Comparison of ENCODE assay signal across 10 cellular contexts in the genomic region with DNA sequence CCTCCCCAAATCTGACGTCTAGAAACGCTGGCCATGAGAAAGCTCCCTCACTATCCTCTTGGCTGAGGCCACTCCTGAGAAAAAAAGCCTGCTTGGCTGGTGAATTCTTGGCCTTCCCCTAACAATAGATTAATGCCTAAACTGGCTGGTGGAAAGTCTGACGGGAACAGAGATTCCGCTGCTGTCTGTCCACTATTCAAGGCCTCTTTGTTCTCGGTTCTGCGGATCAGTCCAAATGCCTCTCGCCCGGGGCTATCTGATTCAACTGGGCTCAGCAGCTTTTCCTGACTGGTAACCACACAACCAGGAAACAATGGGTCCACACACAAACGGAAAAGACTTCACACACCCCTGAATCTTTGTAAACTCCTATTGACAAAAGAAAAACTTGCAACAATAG. TPM values are rescaled to one million over a fixed set of nuclear protein-coding genes. Genes with fewer than 3 reads are reported as not detected.
DNase-seq lines count a peak whose midpoint lies in the region; ATAC-seq and TF ChIP-seq lines count a peak whose summit lies in the region.
"Had no signal": no experiment of that assay in that cellular context is flagged by ENCODE, and none has a peak within 500 bp of the region (broad histone marks: within the 10 kb centered on the region; RNA-seq: fewer than 3 reads in every experiment).

No MANE protein-coding gene starts in this region.

- peak; percentile 67 for ATAC-seq in PC-3
- ATAC-seq in lower lobe of right lung, result peak; percentile 15 to 25
- ATAC-seq in GM18858 (IDR thresholded peaks at IDR 0.05; ENCODE audit: unreplicated experiment), result no peak
- ATAC-seq in GM19455 (IDR thresholded peaks at IDR 0.05; ENCODE audit: unreplicated experiment), result no peak

- H3K36me3 ChIP-seq in PC-3 (ENCODE audit: low read depth, low read length), result peaks cover 11% of the 10 kb centered on the region
- no peaks in the 10 kb centered on the region for H3K36me3 ChIP-seq in lower lobe of right lung
- H3K36me3 ChIP-seq in smooth muscle cell (ENCODE audit: low read depth), result no peaks in the 10 kb centered on the region

- 37% methylated on average over 9 of the region's 9 CpGs for WGBS in smooth muscle cell (ENCODE audit: low lambda C conversion rate)

- H2AFZ ChIP-seq in PC-3 (ENCODE audit: low read length) (no peak overlapping the region), smooth muscle cell (ENCODE audit: low read depth) (no peak overlapping the region)
- H2AFZ ChIP-seq: parathyroid adenoma had no signal

- H3K27ac ChIP-seq in PC-3 (ENCODE audit: low read length), result peak overlapping the region; percentile 99
- peak overlapping the region; percentile 36 for H3K27ac ChIP-seq in lower lobe of right lung
- peak overlapping the region; percentile 68 for H3K27ac ChIP-seq in smooth muscle cell (ENCODE audit: low read depth)
- H3K27ac ChIP-seq: parathyroid adenoma had no signal

- H4K20me1 ChIP-seq in PC-3 (ENCODE audit: low read length), result no peaks in the 10 kb centered on the region
- H4K20me1 ChIP-seq in smooth muscle cell (ENCODE audit: low read depth), result peaks cover 99% of the 10 kb centered on the region

- POLR2A ChIA-PET in PC-3 (lab: Charles Lee; ENCODE audit: unreplicated experiment), result interaction anchor here (0.6 to 0.8 kb wide), 2 partner anchors 13 to 14 kb away, joined by 3 to 5 read pairs; no protein-coding TSS in a partner anchor

- intact Hi-C loops in PC-3 (cut with micrococcal nuclease) (loop anchor here (1.0 to 2.0 kb wide), 3 partner anchors 9 to 42 kb away; no protein-coding TSS in a partner anchor), lower lobe of right lung (cut with DNase I) (no loop called here)

- peak overlapping the region; percentile 61 for H3K4me2 ChIP-seq in PC-3 (ENCODE audit: low read length)
- H3K4me2 ChIP-seq in smooth muscle cell, result no peak overlapping the region

- DNase-seq in PC-3 (peak; percentile 97), epidermal melanocyte (ENCODE audit: insufficient read length, low spot score) (peak; percentile 64), lower lobe of right lung (peak; percentile 38), smooth muscle cell (lab: John Stamatoyannopoulos, UW; ENCODE audit: unreplicated experiment) (no peak), T-helper 1 cell (no peak), AML-193 (lab: John Stamatoyannopoulos, UW) (no peak)
- DNase-seq: activated CD4-positive, alpha-beta T cell treated with anti-CD3 and anti-CD28 coated beads for 4 hours had no signal

- H3K79me2 ChIP-seq in PC-3 (ENCODE audit: low read length) (peaks cover 96% of the 10 kb centered on the region), smooth muscle cell (ENCODE audit: low read depth) (peaks cover 88% of the 10 kb centered on the region)
- H3K79me2 ChIP-seq: parathyroid adenoma had no signal

- TF ChIP-seq CTCF in PC-3 (conservative IDR thresholded peaks at IDR 0.05; ENCODE audit: low read depth, low read length) (no peak), lower lobe of right lung (IDR thresholded peaks at IDR 0.05) (no peak), smooth muscle cell (IDR thresholded peaks at IDR 0.05; ENCODE audit: borderline replicate concordance, insufficient read depth, poor library complexity, severe bottlenecking) (no peak)

- BruUV-seq in PC-3 (replicated peaks; lab: Mats Ljungman, UMichigan), result no TSS peak

- H3K9ac ChIP-seq in PC-3 (ENCODE audit: low read length), result peak overlapping the region; percentile 90
- H3K9ac ChIP-seq in smooth muscle cell (ENCODE audit: low read depth), result no peak overlapping the region
- H3K9ac ChIP-seq: parathyroid adenoma had no signal

- H3K27me3 ChIP-seq in PC-3 (ENCODE audit: low read length) (no peaks in the 10 kb centered on the region), lower lobe of right lung (ENCODE audit: low read depth) (no peaks in the 10 kb centered on the region), smooth muscle cell (ENCODE audit: low read depth) (no peaks in the 10 kb centered on the region)

- CTCF ChIA-PET in PC-3 (lab: Charles Lee), result interaction anchor here (0.6 to 1.5 kb wide), 2 partner anchors 34 to 77 kb away, joined by 4 to 5 read pairs; no protein-coding TSS in a partner anchor

- H3F3A ChIP-seq in PC-3 (ENCODE audit: low read length, unreplicated experiment), result peaks cover 6% of the 10 kb centered on the region
- H3F3A ChIP-seq in smooth muscle cell (ENCODE audit: low read depth), result peaks cover 3% of the 10 kb centered on the region

- no peaks in the 10 kb centered on the region for H3K9me3 ChIP-seq in PC-3 (ENCODE audit: low read length)
- H3K9me3 ChIP-seq in lower lobe of right lung, result no peaks in the 10 kb centered on the region
- no peaks in the 10 kb centered on the region for H3K9me3 ChIP-seq in smooth muscle cell (replicated peaks; ENCODE audit: low read depth)

- no peaks in the 10 kb centered on the region for H3K9me2 ChIP-seq in PC-3 (replicated peaks; ENCODE audit: low read length)

- peaks cover 51% of the 10 kb centered on the region for H3K4me1 ChIP-seq in PC-3 (ENCODE audit: insufficient read depth, low read length)
- peaks cover 44% of the 10 kb centered on the region for H3K4me1 ChIP-seq in lower lobe of right lung
- peaks cover 42% of the 10 kb centered on the region for H3K4me1 ChIP-seq in smooth muscle cell (ENCODE audit: low read depth)
- H3K4me1 ChIP-seq: parathyroid adenoma had no signal

- no peak overlapping the region for H3K4me3 ChIP-seq in PC-3 (ENCODE audit: low read length)
- H3K4me3 ChIP-seq in lower lobe of right lung, result no peak overlapping the region
- H3K4me3 ChIP-seq in smooth muscle cell, result no peak overlapping the region

RNA-seq across cellular contexts. Expression of a gene that starts 27.2 kb away (rescaled TPM):
- 125 and 155 TPM in 2 replicates for total RNA-seq in PC-3 (2014; rRNA removed)
- 36.3 TPM for total RNA-seq in lower lobe of right lung
- total RNA-seq in smooth muscle cell, result 328 and 334 TPM in 2 replicates
- polyA plus RNA-seq in smooth muscle cell, result 253 and 333 TPM in 2 replicates

Comparison
In these comparisons a context has a peak if more than half of its experiments do, and no peak if none do; other contexts are left out.
1. ATAC-seq: peak in PC-3 (single experiment) and lower lobe of right lung (2 of 2); none in GM18858 (single experiment) and GM19455 (single experiment).
2. DNase-seq: peak in PC-3 (single experiment), epidermal melanocyte (single experiment) and lower lobe of right lung (single experiment); none in smooth muscle cell (single experiment), T-helper 1 cell (0 of 5) and AML-193 (0 of 2).
3. H3K27ac ChIP-seq: peak in every context shown above with its lines; median percentile 99 in PC-3; 68 in smooth muscle cell; 36 in lower lobe of right lung.